20 cellular contexts compared by ENCODE assay signal in genomic region chr1:48077860-48078259, GRCh38.
DNase-seq lines count a peak whose midpoint lies in the region; ATAC-seq and TF ChIP-seq lines count a peak whose summit lies in the region.
"Had no signal": no experiment of that assay in that cellular context is flagged by ENCODE, and none has a peak within 500 bp of the region (broad histone marks: within the 10 kb centered on the region; RNA-seq: fewer than 3 reads in every experiment).

No MANE protein-coding gene starts in this region.

- no peaks in the 10 kb centered on the region for H3K27me3 Mint-ChIP-seq in activated T-cell treated with anti-CD3 and anti-CD28 coated beads, Interleukin-2, amount 50 U/mL, for 4 hours (ENCODE audit: low read depth)
- peaks cover 14% of the 10 kb centered on the region for H3K27me3 Mint-ChIP-seq in activated naive CD4-positive, alpha-beta T cell treated with anti-CD3 and anti-CD28 coated beads, Interleukin-2, amount 10 ng/mL, durations not matched to agents 7 days and 5 days

- TF ChIP-seq CTCF in HEK293 (tag by site-specific recombination; IDR thresholded peaks at IDR 0.05) (no peak), colonic mucosa (IDR thresholded peaks at IDR 0.05) (no peak), thoracic aorta (IDR thresholded peaks at IDR 0.05) (no peak)

- no peak overlapping the region for H3K4me3 Mint-ChIP-seq in activated T-cell treated with anti-CD3 and anti-CD28 coated beads, Interleukin-2, amount 50 U/mL, for 4 hours
- no peak overlapping the region for H3K4me3 Mint-ChIP-seq in activated naive CD4-positive, alpha-beta T cell treated with anti-CD3 and anti-CD28 coated beads, Interleukin-2, amount 10 ng/mL, durations not matched to agents 7 days and 5 days
- H3K4me3 Mint-ChIP-seq: CD8-positive, alpha-beta memory T cell; HFFc6 had no signal

- intact Hi-C loops in colonic mucosa (cut with DNase I) = no loop called here

- peak; percentile 40 for DNase-seq in colonic mucosa
- no peak for DNase-seq in mesendoderm
- DNase-seq in thoracic aorta (ENCODE audit: low spot score) = no peak
- no peak for DNase-seq in activated T-cell treated with anti-CD3 and anti-CD28 coated beads, Interleukin-2, amount 50 U/mL, for 4 hours
- no peak for DNase-seq in activated naive CD4-positive, alpha-beta T cell treated with anti-CD3 and anti-CD28 coated beads, Interleukin-2, amount 10 ng/mL, durations not matched to agents 7 days and 5 days
- DNase-seq in stimulated activated CD4-positive, alpha-beta T cell treated with anti-CD3 and anti-CD28 coated beads, Interleukin-12 subunit alpha, Interleukin-12 subunit beta, amount 100 ng/mL, for 4 hours = no peak
- DNase-seq in G401 (ENCODE audit: low spot score) = no peak
- DNase-seq: ACHN; C1 segment of cervical spinal cord; CD8-positive, alpha-beta memory T cell; DMS79; HFFc6; NCI-H1105; NCI-H1694; NCI-H2107; NCI-H510A; NCI-H774; RPMI8226 had no signal

- POLR2A ChIA-PET in HEK293 (lab: Yijun Ruan, JAX) = interaction anchor here (1.1 kb wide), 1 partner anchor 16 kb away, joined by 3 read pairs; no protein-coding TSS in a partner anchor

- H3K23ac ChIP-seq in mesendoderm (ENCODE audit: low read length) = no peak overlapping the region

- no peaks in the 10 kb centered on the region for H3K79me2 ChIP-seq in mesendoderm (ENCODE audit: control insufficient read depth, insufficient read depth, low read length)

- H2BK120ac ChIP-seq in mesendoderm (ENCODE audit: low read depth, low read length) = peak overlapping the region; percentile 18

- no peak overlapping the region for H3K4me2 ChIP-seq in mesendoderm (ENCODE audit: low read length)

- peak; percentile 22 for ATAC-seq in thoracic aorta (ENCODE audit: insufficient number of reproducible peaks, low FRiP score, low read depth)
- no peak for ATAC-seq in activated T-cell treated with anti-CD3 and anti-CD28 coated beads, Interleukin-2, amount 50 U/mL, for 4 hours
- ATAC-seq: K562 had no signal

- H2AK5ac ChIP-seq in mesendoderm (ENCODE audit: low read length) = no peak overlapping the region

- H3K27ac Mint-ChIP-seq in activated naive CD4-positive, alpha-beta T cell treated with anti-CD3 and anti-CD28 coated beads, Interleukin-2, amount 10 ng/mL, durations not matched to agents 7 days and 5 days = no peak overlapping the region
- H3K27ac Mint-ChIP-seq: CD8-positive, alpha-beta memory T cell; HFFc6 had no signal

- H3K9me3 ChIP-seq in HEK293 (ENCODE audit: control insufficient read depth, insufficient read depth, low read depth, low read length) = no peaks in the 10 kb centered on the region
- no peaks in the 10 kb centered on the region for H3K9me3 ChIP-seq in colonic mucosa
- H3K9me3 ChIP-seq in thoracic aorta = no peaks in the 10 kb centered on the region

- peak overlapping the region; percentile 65 for H3K27ac ChIP-seq in HEK293 (ENCODE audit: extremely low read depth, low read depth, low read length)
- no peak overlapping the region for H3K27ac ChIP-seq in colonic mucosa
- no peak overlapping the region for H3K27ac ChIP-seq in mesendoderm (ENCODE audit: low read depth, low read length)
- H3K27ac ChIP-seq in thoracic aorta = no peak overlapping the region

- no peaks in the 10 kb centered on the region for H3K79me1 ChIP-seq in mesendoderm (ENCODE audit: low read length)

- in situ Hi-C loops in G401 (cut with HindIII; ENCODE audit: low sequenced_read_pairs) = no loop called here

- no CpG with 5 or more reads among the region's 5 CpGs for WGBS in mesendoderm (ENCODE audit: extremely low coverage, insufficient coverage, low lambda C conversion rate)

- H3K36me3 ChIP-seq in HEK293 (ENCODE audit: control insufficient read depth in 2 of 2, insufficient read depth in 1 of 2, low read length in 2 of 2) (no peaks in the 10 kb centered on the region), colonic mucosa (no peaks in the 10 kb centered on the region), mesendoderm (ENCODE audit: control insufficient read depth, insufficient read depth, low read length) (no peaks in the 10 kb centered on the region), thoracic aorta (no peaks in the 10 kb centered on the region)

- H3K9me3 Mint-ChIP-seq in activated T-cell treated with anti-CD3 and anti-CD28 coated beads, Interleukin-2, amount 50 U/mL, for 4 hours = no peaks in the 10 kb centered on the region
- no peaks in the 10 kb centered on the region for H3K9me3 Mint-ChIP-seq in activated naive CD4-positive, alpha-beta T cell treated with anti-CD3 and anti-CD28 coated beads, Interleukin-2, amount 10 ng/mL, durations not matched to agents 7 days and 5 days
- H3K9me3 Mint-ChIP-seq: CD8-positive, alpha-beta memory T cell had no signal

- H3K4me1 ChIP-seq in HEK293 (ENCODE audit: control insufficient read depth, insufficient read depth, low read length) (peaks cover 24% of the 10 kb centered on the region), colonic mucosa (no peaks in the 10 kb centered on the region), mesendoderm (ENCODE audit: control insufficient read depth, low read depth, low read length) (peaks cover 3% of the 10 kb centered on the region), thoracic aorta (ENCODE audit: control insufficient read depth in 1 of 2, low read depth in 2 of 2) (peaks cover 5 to 16% of the 10 kb centered on the region in 2 donors)

- no peak overlapping the region for H4K8ac ChIP-seq in mesendoderm (ENCODE audit: low read depth, low read length)

- H3K4ac ChIP-seq in mesendoderm (ENCODE audit: low read depth, low read length) = no peak overlapping the region

- H3K56ac ChIP-seq in mesendoderm (ENCODE audit: low read length) = no peak overlapping the region

- H3K18ac ChIP-seq in mesendoderm (ENCODE audit: low read length) = no peak overlapping the region

- H2BK5ac ChIP-seq in mesendoderm (ENCODE audit: low read length) = no peak overlapping the region

- no peaks in the 10 kb centered on the region for H3K36me3 Mint-ChIP-seq in activated T-cell treated with anti-CD3 and anti-CD28 coated beads, Interleukin-2, amount 50 U/mL, for 4 hours (ENCODE audit: insufficient read depth)
- no peaks in the 10 kb centered on the region for H3K36me3 Mint-ChIP-seq in activated naive CD4-positive, alpha-beta T cell treated with anti-CD3 and anti-CD28 coated beads, Interleukin-2, amount 10 ng/mL, durations not matched to agents 7 days and 5 days
- H3K36me3 Mint-ChIP-seq: CD8-positive, alpha-beta memory T cell had no signal

- H3K9ac ChIP-seq in colonic mucosa (ENCODE audit: low read depth in 2 of 2, low read length in 2 of 2) = no peak overlapping the region
- H3K9ac ChIP-seq in mesendoderm (ENCODE audit: low read length) = no peak overlapping the region

- H3K27me3 ChIP-seq in colonic mucosa (no peaks in the 10 kb centered on the region), mesendoderm (ENCODE audit: insufficient read depth, low read length, poor library complexity) (no peaks in the 10 kb centered on the region), thoracic aorta (replicated peaks; ENCODE audit: insufficient read depth) (no peaks in the 10 kb centered on the region)

- H2BK15ac ChIP-seq in mesendoderm (replicated peaks; ENCODE audit: low read depth) = no peak overlapping the region

- no peak overlapping the region for H3K4me3 ChIP-seq in HEK293 (ENCODE audit: low read depth, low read length)
- no peak overlapping the region for H3K4me3 ChIP-seq in colonic mucosa
- H3K4me3 ChIP-seq in mesendoderm (ENCODE audit: low read length) = no peak overlapping the region
- H3K4me3 ChIP-seq in thoracic aorta = no peak overlapping the region
- H3K4me3 ChIP-seq: K562 had no signal

- H3K4me1 Mint-ChIP-seq in activated T-cell treated with anti-CD3 and anti-CD28 coated beads, Interleukin-2, amount 50 U/mL, for 4 hours (ENCODE audit: low read depth) = no peaks in the 10 kb centered on the region
- no peaks in the 10 kb centered on the region for H3K4me1 Mint-ChIP-seq in activated naive CD4-positive, alpha-beta T cell treated with anti-CD3 and anti-CD28 coated beads, Interleukin-2, amount 10 ng/mL, durations not matched to agents 7 days and 5 days
- H3K4me1 Mint-ChIP-seq: CD8-positive, alpha-beta memory T cell had no signal

- no peak overlapping the region for H4K5ac ChIP-seq in mesendoderm (ENCODE audit: low read length)

- CTCF ChIA-PET in HEK293 (lab: Yijun Ruan, JAX) = interaction anchor here (0.5 to 2.6 kb wide), 6 partner anchors 8 to 125 kb away, joined by 3 to 22 read pairs (median 4); no protein-coding TSS in a partner anchor
- CTCF ChIA-PET in activated naive CD4-positive, alpha-beta T cell treated with anti-CD3 and anti-CD28 coated beads, Interleukin-2, amount 10 ng/mL, durations not matched to agents 7 days and 5 days (lab: Charles Lee) = interaction anchor here (1.2 kb wide), 1 partner anchor 17 kb away, joined by 3 read pairs; no protein-coding TSS in a partner anchor

TF ChIP-seq in HEK293, 187 proteins besides CTCF, POLR2A, EP300 and RAD21 (continues in another document):
- TF ChIP-seq ZNF843 (tag by site-specific recombination; IDR thresholded peaks at IDR 0.05) (peak; percentile 95), ZNF19 (tag by site-specific recombination; IDR thresholded peaks at IDR 0.05; ENCODE audit: low read depth) (no peak), ZNF561 (tag by site-specific recombination; IDR thresholded peaks at IDR 0.05; ENCODE audit: borderline replicate concordance) (peak; percentile 32; the same call in 1 of the 2 replicates), ZNF341 (tag by site-specific recombination; IDR thresholded peaks at IDR 0.05; ENCODE audit: low read depth) (0 out of 2 replicates have a peak, but pooled peaks have one; percentile 19), ZNF24 (tag by site-specific recombination; IDR thresholded peaks at IDR 0.05) (peak; percentile 37; the same call in 1 of the 2 replicates), ZNF16 (tag by site-specific recombination; IDR thresholded peaks at IDR 0.05; ENCODE audit: low read depth) (no peak), ZNF37A (tag by site-specific recombination; IDR thresholded peaks at IDR 0.05) (no peak), OSR2 (tag by site-specific recombination; IDR thresholded peaks at IDR 0.05) (peak; percentile 47), ZBTB6 (tag by site-specific recombination; IDR thresholded peaks at IDR 0.05) (no peak)
